In genomic region chr1:67735806-67736627, GRCh38 we compare ENCODE assay signal across 8 cellular contexts. TPM values are rescaled to one million over a fixed set of nuclear protein-coding genes. Genes with fewer than 3 reads are reported as not detected.
DNase-seq lines count a peak whose midpoint lies in the region; ATAC-seq and TF ChIP-seq lines count a peak whose summit lies in the region.

No MANE protein-coding gene starts in this region.

- H3K4me3 ChIP-seq in fibroblast of pulmonary artery (replicated peaks; ENCODE audit: low read depth, low read length): peak overlapping the region; percentile 20

- in situ Hi-C loops in ACHN (cut with HindIII; ENCODE audit: low pct_ligation_motif_present, low pct_unique_long_range_greater_than_20kb, low sequenced_read_pairs): no loop called here

- ATAC-seq in GM18858 (IDR thresholded peaks at IDR 0.05; ENCODE audit: unreplicated experiment) (peak; percentile 87), HG02981 (IDR thresholded peaks at IDR 0.05; ENCODE audit: unreplicated experiment) (peak; percentile 94)

- TF ChIP-seq CTCF in fibroblast of pulmonary artery (IDR thresholded peaks at IDR 0.05; ENCODE audit: low read length, missing control alignments): no peak

- peak; percentile 75 for DNase-seq in ACHN
- peak; percentile 38 for DNase-seq in NCI-H510A treated with DMSO at 0.1 percent for 48 hours (lab: John Stamatoyannopoulos, UW)
- peak; percentile 49 to 61 for DNase-seq in activated T-cell treated with anti-CD3 and anti-CD28 coated beads, Interleukin-2, amount 50 U/mL, for 48 hours
- DNase-seq in fibroblast of pulmonary artery (ENCODE audit: low read depth): peak; percentile 98
- peak; percentile 70 for DNase-seq in occipital lobe (lab: John Stamatoyannopoulos, UW)
- no peak for DNase-seq in GF-D8 (lab: John Stamatoyannopoulos, UW)

RNA-seq across cellular contexts. Expression of gene GADD45A, which starts 51.0 kb away (rescaled TPM):
- total RNA-seq in occipital lobe: 9.0 TPM
